Comparison of ENCODE assay signal across 8 cellular contexts in genomic region chr9:129626944-129627297, GRCh38. TPM values are rescaled to one million over a fixed set of nuclear protein-coding genes. Genes with fewer than 3 reads are reported as not detected.
A peak's percentile ranks its signal among the peaks of the same experiment; 100 is the strongest.
DNase-seq lines count a peak whose midpoint lies in the region; TF ChIP-seq lines count a peak whose summit lies in the region.

No MANE protein-coding gene starts in this region.

- DNase-seq in NOMO-1 treated with DMSO at 0.1 percent for 48 hours (lab: John Stamatoyannopoulos, UW; ENCODE audit: unreplicated experiment) (peak; percentile 25), NOMO-1 treated with dmso at 0.1 percent for 144 hours (lab: John Stamatoyannopoulos, UW; ENCODE audit: unreplicated experiment) (no peak), astrocyte of the spinal cord (ENCODE audit: low read depth, low spot score) (peak; percentile 78), kidney epithelial cell (ENCODE audit: low read depth) (no peak), thyroid gland (no peak), NCI-H1105 treated with DMSO at 0.1 percent for 48 hours (lab: John Stamatoyannopoulos, UW) (no peak)
- DNase-seq in effector CD4-positive, alpha-beta T cell, result no peak

- intact Hi-C loops in thyroid gland (cut with DNase I), result no loop called here

- TF ChIP-seq CTCF in Loucy (conservative IDR thresholded peaks at IDR 0.05; ENCODE audit: low read length) (no peak), astrocyte of the spinal cord (IDR thresholded peaks at IDR 0.05; ENCODE audit: low read depth, low read length) (no peak), kidney epithelial cell (IDR thresholded peaks at IDR 0.05; ENCODE audit: insufficient read depth, low read length, poor library complexity, severe bottlenecking) (no peak), thyroid gland (IDR thresholded peaks at IDR 0.05) (no peak)

- no peaks in the 10 kb centered on the region for H3K36me3 ChIP-seq in Loucy (ENCODE audit: insufficient read depth, low read length)
- H3K36me3 ChIP-seq in kidney epithelial cell (ENCODE audit: control insufficient read depth, insufficient read depth, low read length), result no peaks in the 10 kb centered on the region
- H3K36me3 ChIP-seq in thyroid gland, result no peaks in the 10 kb centered on the region

- peaks cover 29% of the 10 kb centered on the region for H3K4me1 ChIP-seq in Loucy (ENCODE audit: insufficient read depth, low read length, poor library complexity, severe bottlenecking)
- peaks cover 22 to 45% of the 10 kb centered on the region in 2 donors for H3K4me1 ChIP-seq in thyroid gland

- H3K27me3 ChIP-seq in Loucy (ENCODE audit: insufficient read depth, low read length, poor library complexity, severe bottlenecking) (no peaks in the 10 kb centered on the region), kidney epithelial cell (ENCODE audit: control insufficient read depth, insufficient read depth, low read length) (no peaks in the 10 kb centered on the region), thyroid gland (no peaks in the 10 kb centered on the region)

- H3K4me3 ChIP-seq in Loucy (ENCODE audit: low read length, poor library complexity, severe bottlenecking) (peak overlapping the region; percentile 93), astrocyte of the spinal cord (ENCODE audit: low read depth, low read length) (peak overlapping the region; percentile 69), kidney epithelial cell (ENCODE audit: low read depth, low read length) (peak overlapping the region; percentile 80), thyroid gland (replicated peaks in 1 of 3) (peak overlapping the region; percentile 28 to 72 (median 51))

- H3K9me3 ChIP-seq in Loucy (ENCODE audit: insufficient read depth, low read depth, low read length) (no peaks in the 10 kb centered on the region), thyroid gland (no peaks in the 10 kb centered on the region)

- H3K79me2 ChIP-seq in Loucy (ENCODE audit: insufficient read depth, low read length), result peaks cover 59% of the 10 kb centered on the region

- peak overlapping the region; percentile 95 for H3K4me2 ChIP-seq in Loucy (ENCODE audit: low read depth, low read length, poor library complexity, severe bottlenecking)

- in situ Hi-C loops in astrocyte of the spinal cord (cut with HindIII; ENCODE audit: low sequenced_read_pairs), result no loop called here

- peak overlapping the region; percentile 81 for H3K9ac ChIP-seq in Loucy (ENCODE audit: low read depth, low read length, poor library complexity, severe bottlenecking)

- H2AFZ ChIP-seq in Loucy (ENCODE audit: low read length), result no peak overlapping the region

- no peaks in the 10 kb centered on the region for H3F3A ChIP-seq in Loucy (ENCODE audit: low read depth)

- peaks cover 26% of the 10 kb centered on the region for H4K20me1 ChIP-seq in Loucy (ENCODE audit: insufficient read depth, low read length, poor library complexity, severe bottlenecking)

- no peak for TF ChIP-seq POLR2A in thyroid gland (IDR thresholded peaks at IDR 0.05)

- peak overlapping the region in 2 of 3 donors; percentile 70 to 90 for H3K27ac ChIP-seq in thyroid gland

- WGBS in thyroid gland, 2 donors, result 13 to 17% methylated on average over 8 of the region's 8 CpGs

- no peaks in the 10 kb centered on the region for H3K9me2 ChIP-seq in Loucy (replicated peaks; ENCODE audit: low read depth, low read length)

RNA-seq across cellular contexts. Expression of gene NTMT1, which starts 1.0 kb away (rescaled TPM):
- total RNA-seq in kidney epithelial cell, result 52.6 and 57.2 TPM in 2 replicates
- 10 to 100 TPM; 19.6 to 28.4 (median 22.6) TPM for total RNA-seq in thyroid gland

RNA-seq across cellular contexts. Expression of gene C9orf50, which starts 6.0 kb away (rescaled TPM):
- total RNA-seq in kidney epithelial cell, result not detected in 2 replicates
- total RNA-seq in thyroid gland, result not detected

RNA-seq across cellular contexts. Expression of gene ASB6, which starts 15.0 kb away (rescaled TPM):
- 27.0 and 32.0 TPM in 2 replicates for total RNA-seq in kidney epithelial cell
- total RNA-seq in thyroid gland, result 10 to 100 TPM; 21.7 to 29.2 (median 24.0) TPM

RNA-seq across cellular contexts. Expression of gene PRRX2, which starts 38.5 kb away (rescaled TPM):
- 0.27 TPM in 1 of 2 replicates, not detected in the other for total RNA-seq in kidney epithelial cell
- 10 to 100 TPM in 2 of 4 donors, 1 to 10 TPM in 2; 2.9 to 10.6 (median 8.1) TPM for total RNA-seq in thyroid gland

Comparison
In these comparisons a context has a peak if more than half of its experiments do, and no peak if none do; other contexts are left out.
1. DNase-seq: peak in NOMO-1 treated with DMSO at 0.1 percent for 48 hours (single experiment) and astrocyte of the spinal cord (single experiment); none in NOMO-1 treated with dmso at 0.1 percent for 144 hours (single experiment), kidney epithelial cell (single experiment), thyroid gland (0 of 2), effector CD4-positive, alpha-beta T cell (single experiment) and NCI-H1105 treated with DMSO at 0.1 percent for 48 hours (single experiment).
2. Peak in every context shown above with its lines, with median percentiles within 50 percentile points of each other: H3K4me3 ChIP-seq.